23 cellular contexts compared by ENCODE assay signal in the genomic region with DNA sequence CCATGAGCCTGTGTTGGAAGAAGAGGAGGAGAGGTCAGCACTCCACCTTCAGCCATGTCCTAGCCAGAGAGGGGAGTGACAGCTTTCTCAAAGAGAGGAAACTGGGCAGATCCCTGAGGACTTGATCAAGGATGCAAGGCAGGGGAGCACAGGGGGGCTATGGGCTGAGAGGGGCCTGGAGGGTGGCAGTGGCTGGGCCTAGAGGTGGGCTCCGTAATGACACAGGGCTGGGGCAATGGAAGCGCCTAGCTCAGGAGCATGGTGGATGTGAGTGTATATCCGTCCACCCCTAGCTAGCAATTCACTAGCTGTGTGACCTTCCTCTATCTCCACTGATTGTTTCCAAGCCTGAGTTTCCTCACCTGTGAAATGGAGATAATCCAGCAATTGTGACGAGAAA. TPM values are rescaled to one million over a fixed set of nuclear protein-coding genes. Genes with fewer than 3 reads are reported as not detected.
DNase-seq lines count a peak whose midpoint lies in the region; ATAC-seq, FAIRE-seq and TF ChIP-seq lines count a peak whose summit lies in the region.
"Had no signal": no experiment of that assay in that cellular context is flagged by ENCODE, and none has a peak within 500 bp of the region (broad histone marks: within the 10 kb centered on the region; RNA-seq: fewer than 3 reads in every experiment).

No MANE protein-coding gene starts in this region.

- H3K4me3 Mint-ChIP-seq in GM23338 (no peak overlapping the region), progenitor cell of endocrine pancreas (ENCODE audit: low read depth) (no peak overlapping the region), neural progenitor cell (no peak overlapping the region)
- H3K4me3 Mint-ChIP-seq: activated naive CD4-positive, alpha-beta T cell treated with anti-CD3 and anti-CD28 coated beads for 36 hours had no signal

- no peaks in the 10 kb centered on the region for H3F3A ChIP-seq in GM23338 (replicated peaks; ENCODE audit: low read depth)
- no peaks in the 10 kb centered on the region for H3F3A ChIP-seq in neural progenitor cell (ENCODE audit: low read depth)

- H3K4me1 ChIP-seq in BLaER1 treated with 17β-estradiol and CSF1 and Interleukin-3, amounts not matched to agents 10 nM and 100 nM = peaks cover 7 to 16% (median 15%) of the 10 kb centered on the region in 10 experiments; a peak in 19 of 20 replicates
- H3K4me1 ChIP-seq in GM23338 (ENCODE audit: insufficient read depth) (no peaks in the 10 kb centered on the region), H1 (replicated peaks in 1 of 4; ENCODE audit: control insufficient read depth in 3 of 4, insufficient read depth in 4 of 4, low read length in 3 of 4) (peaks cover 0 to 3% (median 2%) of the 10 kb centered on the region in 4 experiments; a peak in 2 of 7 replicates), neural progenitor cell (no peaks in the 10 kb centered on the region)
- H3K4me1 ChIP-seq: uterus had no signal

- H3K56ac ChIP-seq in H1 (replicated peaks; ENCODE audit: insufficient read length, low read depth, low read length) = no peak overlapping the region

- no peak overlapping the region for H3K23ac ChIP-seq in H1 (ENCODE audit: insufficient read length)

- TF ChIP-seq POLR2A in H1 (IDR thresholded peaks at IDR 0.05; ENCODE audit: control extremely low read depth in 1 of 2, low read depth in 2 of 2, low read length in 2 of 2) = no peak

- CTCF ChIA-PET in H1 (lab: Charles Lee; ENCODE audit: partially characterized antibody) = interaction anchor here (1.0 to 8.2 kb wide), 12 partner anchors 10 to 319 kb away, joined by 3 to 75 read pairs (median 4); a partner anchor contains a TSS

- no peak overlapping the region for H3K18ac ChIP-seq in H1 (ENCODE audit: extremely low read depth, low read length)

- H2BK20ac ChIP-seq in H1 (ENCODE audit: low read length) = no peak overlapping the region

- H3K9me2 ChIP-seq in GM23338 (ENCODE audit: insufficient read depth) = no peaks in the 10 kb centered on the region

- H3K4me1 Mint-ChIP-seq in GM23338 = peaks cover 12% of the 10 kb centered on the region; the same call in 2 of the 3 replicates
- H3K4me1 Mint-ChIP-seq in progenitor cell of endocrine pancreas (ENCODE audit: low read depth) = peaks cover 16% of the 10 kb centered on the region
- peaks cover 13% of the 10 kb centered on the region for H3K4me1 Mint-ChIP-seq in neural progenitor cell

- H3K9me3 ChIP-seq in BLaER1 treated with 17β-estradiol and CSF1 and Interleukin-3, amounts not matched to agents 10 nM and 100 nM (replicated peaks in 1 of 11) = no peaks in the 10 kb centered on the region
- H3K9me3 ChIP-seq in H1 (ENCODE audit: insufficient read depth in 2 of 2, low read depth in 1 of 2, low read length in 1 of 2) (no peaks in the 10 kb centered on the region), MG63 (no peaks in the 10 kb centered on the region), neural progenitor cell (ENCODE audit: low read depth) (no peaks in the 10 kb centered on the region)
- H3K9me3 ChIP-seq: BE2C, gastrocnemius medialis, uterus had no signal

- no peak overlapping the region for H4K91ac ChIP-seq in H1 (replicated peaks; ENCODE audit: insufficient read length, low read length)

- no peaks in the 10 kb centered on the region; the same call in 2 of the 3 replicates for H3K9me3 Mint-ChIP-seq in GM23338
- H3K9me3 Mint-ChIP-seq in progenitor cell of endocrine pancreas (ENCODE audit: low read depth) = no peaks in the 10 kb centered on the region
- H3K9me3 Mint-ChIP-seq in neural progenitor cell = no peaks in the 10 kb centered on the region
- H3K9me3 Mint-ChIP-seq: activated naive CD4-positive, alpha-beta T cell treated with anti-CD3 and anti-CD28 coated beads for 36 hours had no signal

- H2AK5ac ChIP-seq in H1 (ENCODE audit: low read depth, low read length) = no peak overlapping the region

- H3K23me2 ChIP-seq in H1 (ENCODE audit: low read depth, low read length) = no peaks in the 10 kb centered on the region; the same call in 1 of the 2 replicates

- no peaks in the 10 kb centered on the region for H4K20me1 ChIP-seq in BLaER1 treated with 17β-estradiol and CSF1 and Interleukin-3, amounts not matched to agents 10 nM and 100 nM
- no peaks in the 10 kb centered on the region for H4K20me1 ChIP-seq in GM23338 (replicated peaks; ENCODE audit: insufficient read depth)
- no peaks in the 10 kb centered on the region for H4K20me1 ChIP-seq in H1 (replicated peaks in 1 of 2; ENCODE audit: control insufficient read depth in 1 of 2, insufficient read depth in 2 of 2, low read length in 2 of 2)
- no peaks in the 10 kb centered on the region for H4K20me1 ChIP-seq in neural progenitor cell (ENCODE audit: low read depth)

- H3K36me3 Mint-ChIP-seq in GM23338 (ENCODE audit: low read depth) (no peaks in the 10 kb centered on the region), progenitor cell of endocrine pancreas (ENCODE audit: insufficient read depth) (no peaks in the 10 kb centered on the region), neural progenitor cell (no peaks in the 10 kb centered on the region)

- H4K5ac ChIP-seq in H1 (ENCODE audit: insufficient read length, low read depth, low read length) = no peak overlapping the region

- H2BK5ac ChIP-seq in H1 (ENCODE audit: low read depth, low read length) = no peak overlapping the region

- FAIRE-seq in H1 (lab: Jason Lieb, UNC) = no peak
- FAIRE-seq: TTC549 had no signal

- no peak overlapping the region for H3K27ac ChIP-seq in BLaER1 treated with 17β-estradiol and CSF1 and Interleukin-3, amounts not matched to agents 10 nM and 100 nM
- H3K27ac ChIP-seq in GM23338 (ENCODE audit: low read depth) (no peak overlapping the region), H1 (ENCODE audit: low read depth, low read length) (no peak overlapping the region), neural progenitor cell (no peak overlapping the region)
- H3K27ac ChIP-seq: gastrocnemius medialis, uterus had no signal

- no peak for TF ChIP-seq EP300 in H1 (IDR thresholded peaks at IDR 0.05; ENCODE audit: borderline replicate concordance in 1 of 2, low read depth in 2 of 2, low read length in 2 of 2)

- TF ChIP-seq RAD21 in H1 (IDR thresholded peaks at IDR 0.05 in 1 of 2, conservative IDR thresholded peaks at IDR 0.05 in 1 of 2; ENCODE audit: low read depth in 2 of 2, low read length in 2 of 2) = no peak

- DNase-seq in GM23338 (ENCODE audit: low spot score) = no peak
- peak in 1 of 2 experiments; percentile 31 for DNase-seq in H1 (ENCODE audit: low read depth in 1 of 2, low spot score in 2 of 2)
- no peak for DNase-seq in progenitor cell of endocrine pancreas (ENCODE audit: low spot score, unreplicated experiment)
- no peak for DNase-seq in MG63
- no peak for DNase-seq in stimulated activated CD4-positive, alpha-beta T cell treated with anti-CD3 and anti-CD28 coated beads, Interleukin-1b, Interleukin-23, amount 100 ng/mL, for 48 hours
- no peak for DNase-seq in neural progenitor cell (ENCODE audit: low spot score)
- DNase-seq: activated CD4-positive, alpha-beta T cell treated with anti-CD3 and anti-CD28 coated beads for 48 hours; activated naive CD4-positive, alpha-beta T cell treated with anti-CD3 and anti-CD28 coated beads for 36 hours; BE2C; dermis blood vessel endothelial cell; DMS 273 treated with DMSO at 0.1 percent for 48 hours; erythroblast; gastrocnemius medialis; Kasumi-1; left cardiac atrium; NCI-H1417; NCI-H2171; occipital lobe; PC-3; stimulated activated CD4-positive, alpha-beta T cell treated with anti-CD3 and anti-CD28 coated beads, Interleukin-2, amount 100 ng/mL, for 24 hours; uterus had no signal

- no peaks in the 10 kb centered on the region for H3K79me1 ChIP-seq in H1 (ENCODE audit: low read depth, low read length)

- no peak overlapping the region for H2BK15ac ChIP-seq in H1 (ENCODE audit: low read length)

- no peaks in the 10 kb centered on the region for H3K36me3 ChIP-seq in BLaER1 treated with 17β-estradiol and CSF1 and Interleukin-3, amounts not matched to agents 10 nM and 100 nM
- H3K36me3 ChIP-seq in GM23338 (ENCODE audit: insufficient read depth) (no peaks in the 10 kb centered on the region), H1 (ENCODE audit: control insufficient read depth in 2 of 4, insufficient read depth in 4 of 4, low read length in 3 of 4) (no peaks in the 10 kb centered on the region), MG63 (no peaks in the 10 kb centered on the region), neural progenitor cell (no peaks in the 10 kb centered on the region)
- H3K36me3 ChIP-seq: BE2C, gastrocnemius medialis, uterus had no signal

- ATAC-seq in GM23338 = no peak

- POLR2A ChIA-PET in H1 (lab: Charles Lee; ENCODE audit: partially characterized antibody) = interaction anchor here (0.5 to 2.1 kb wide), 3 partner anchors 10 to 142 kb away, joined by 3 to 7 read pairs (median 5); a partner anchor contains a TSS

- no peak overlapping the region for H4K8ac ChIP-seq in H1 (ENCODE audit: extremely low read depth, insufficient read depth, low read length)

- H3K14ac ChIP-seq in H1 (ENCODE audit: insufficient read length) = no peak overlapping the region

- H3K27me3 Mint-ChIP-seq in GM23338 (ENCODE audit: insufficient read depth, low read depth, poor library complexity) (peaks cover 4% of the 10 kb centered on the region), progenitor cell of endocrine pancreas (peaks cover 4% of the 10 kb centered on the region), neural progenitor cell (ENCODE audit: insufficient read depth, low read depth) (peaks cover 4% of the 10 kb centered on the region)

- no peak overlapping the region for H3K4me3 ChIP-seq in BLaER1 treated with 17β-estradiol and CSF1 and Interleukin-3, amounts not matched to agents 10 nM and 100 nM
- no peak overlapping the region for H3K4me3 ChIP-seq in GM23338
- H3K4me3 ChIP-seq in H1 (ENCODE audit: extremely low read depth in 1 of 4, insufficient read depth in 2 of 4, low read depth in 3 of 4, low read length in 4 of 4) = no peak overlapping the region
- H3K4me3 ChIP-seq in MG63 = no peak overlapping the region
- no peak overlapping the region for H3K4me3 ChIP-seq in neural progenitor cell
- H3K4me3 ChIP-seq: gastrocnemius medialis, uterus had no signal

- H3K9ac ChIP-seq in BLaER1 treated with 17β-estradiol and CSF1 and Interleukin-3, amounts not matched to agents 10 nM and 100 nM = no peak overlapping the region
- no peak overlapping the region for H3K9ac ChIP-seq in H1 (replicated peaks in 1 of 4; ENCODE audit: extremely low read depth in 1 of 4, low read depth in 3 of 4, low read length in 3 of 4)
- no peak overlapping the region for H3K9ac ChIP-seq in neural progenitor cell

- H2BK120ac ChIP-seq in H1 (replicated peaks; ENCODE audit: low read depth, low read length) = no peak overlapping the region

- H3K27ac Mint-ChIP-seq in GM23338 = no peak overlapping the region
- peak overlapping the region; percentile 16 for H3K27ac Mint-ChIP-seq in progenitor cell of endocrine pancreas
- no peak overlapping the region for H3K27ac Mint-ChIP-seq in neural progenitor cell
- H3K27ac Mint-ChIP-seq: activated naive CD4-positive, alpha-beta T cell treated with anti-CD3 and anti-CD28 coated beads for 36 hours had no signal

- H3K79me2 ChIP-seq in GM23338 (replicated peaks; ENCODE audit: insufficient read depth) = no peaks in the 10 kb centered on the region
- H3K79me2 ChIP-seq in H1 (ENCODE audit: control insufficient read depth in 1 of 2, insufficient read depth in 2 of 2, low read length in 2 of 2) = no peaks in the 10 kb centered on the region
- H3K79me2 ChIP-seq in neural progenitor cell (ENCODE audit: low read depth) = no peaks in the 10 kb centered on the region

- no peaks in the 10 kb centered on the region for H3K27me3 ChIP-seq in BLaER1 treated with 17β-estradiol and CSF1 and Interleukin-3, amounts not matched to agents 10 nM and 100 nM
- no peaks in the 10 kb centered on the region for H3K27me3 ChIP-seq in GM23338 (ENCODE audit: insufficient read depth)
- no peaks in the 10 kb centered on the region for H3K27me3 ChIP-seq in H1 (replicated peaks in 1 of 4; ENCODE audit: control insufficient read depth in 3 of 4, extremely low read depth in 1 of 4, insufficient read depth in 3 of 4, low read length in 3 of 4)
- H3K27me3 ChIP-seq in MG63 = no peaks in the 10 kb centered on the region
- no peaks in the 10 kb centered on the region for H3K27me3 ChIP-seq in neural progenitor cell
- H3K27me3 ChIP-seq: BE2C, gastrocnemius medialis, uterus had no signal

- H2AFZ ChIP-seq in GM23338 (0 out of 2 replicates have a peak overlapping the region, but pooled peaks have one; percentile 59), H1 (ENCODE audit: low read length) (0 out of 2 replicates have a peak overlapping the region, but pooled peaks have one; percentile 17), neural progenitor cell (replicated peaks) (no peak overlapping the region)

- no peak overlapping the region for H3K4ac ChIP-seq in H1 (replicated peaks; ENCODE audit: insufficient read length, low read depth, low read length)

- H2BK12ac ChIP-seq in H1 (ENCODE audit: low read depth, low read length) = no peak overlapping the region

- WGBS in H1 (ENCODE audit: extremely low coverage in 1 of 2, insufficient coverage in 1 of 2, insufficient read length in 1 of 2, insufficient replicate concordance in 2 of 2, low coverage in 1 of 2, low lambda C conversion rate in 2 of 2, missing lambda C conversion rate in 1 of 2), 2 experiments = 94% methylated on average over 4 of the region's 4 CpGs; no CpG with 5 or more reads in 1 of the 2 experiments

- no peak for TF ChIP-seq CTCF in GM23338 (conservative IDR thresholded peaks at IDR 0.05; ENCODE audit: low read depth in 2 of 2)
- no peak for TF ChIP-seq CTCF in H1 (IDR thresholded peaks at IDR 0.05; ENCODE audit: control extremely low read depth in 1 of 3, insufficient read depth in 1 of 3, low read depth in 1 of 3, low read length in 3 of 3)
- TF ChIP-seq CTCF in progenitor cell of endocrine pancreas (IDR thresholded peaks at IDR 0.05; ENCODE audit: unreplicated experiment) = no peak
- no peak for TF ChIP-seq CTCF in neural progenitor cell (IDR thresholded peaks at IDR 0.05)

- H3K4me2 ChIP-seq in BLaER1 treated with 17β-estradiol and CSF1 and Interleukin-3, amounts not matched to agents 10 nM and 100 nM = peak overlapping the region in 8 of 11 experiments; percentile 27 to 61 (median 51); a peak in 15 of 22 replicates
- H3K4me2 ChIP-seq in GM23338 (no peak overlapping the region), H1 (ENCODE audit: insufficient read depth in 1 of 2, low read depth in 2 of 2, low read length in 2 of 2) (no peak overlapping the region), neural progenitor cell (no peak overlapping the region)

RNA-seq across cellular contexts. Expression of a gene that starts 32.6 kb away (rescaled TPM):
- 19.1 and 24.9 TPM in 2 replicates for total RNA-seq in GM23338 (2014; rRNA removed; shearing (Covaris generic))
- polyA plus RNA-seq in GM23338 (2016; fragmentation: Nextera tagmentation; extraction: Ambion mirVana) = 15.8 and 17.0 TPM in 2 replicates
- total RNA-seq in H1 (2021; fragmentation: NEBNext Ultra II Directional; extraction: Animal tissue kit (Norgen Biotek cat#: 25700)) = 19.7 and 22.9 TPM in 2 replicates
- polyA plus RNA-seq in H1 (2011; rRNA removed) = 6.9 and 8.4 TPM in 2 replicates
- polyA plus RNA-seq in H1 (2011; cell fraction: cytosol; rRNA removed) = 15.0 TPM
- polyA plus RNA-seq in H1 (2011; cell fraction: nucleus; rRNA removed) = 5.8 TPM
- polyA plus RNA-seq in H1 (2012, experiment 1 of 2) = 17.6 to 25.2 TPM (median 19.4 TPM) in 4 replicates
- 1.6 TPM for polyA plus RNA-seq in H1 (2012, experiment 2 of 2)
- 11.2 TPM for polyA plus RNA-seq in H1 (2013, experiment 1 of 2)
- 11.3 TPM for polyA plus RNA-seq in H1 (2013, experiment 2 of 2)
- polyA minus RNA-seq in H1 (2011; rRNA and poly(A)+ RNA removed) = 15.9 and 16.6 TPM in 2 replicates
- polyA minus RNA-seq in H1 (2011; cell fraction: cytosol; rRNA and poly(A)+ RNA removed) = 15.5 TPM
- polyA minus RNA-seq in H1 (2011; cell fraction: nucleus; rRNA and poly(A)+ RNA removed) = 11.2 TPM
- 17.6 and 20.8 TPM in 2 replicates for total RNA-seq in progenitor cell of endocrine pancreas
- 42.1 and 56.8 TPM in 2 replicates for total RNA-seq in MG63 (2014; rRNA removed; shearing (Covaris generic); ENCODE audit: low replicate concordance)
- 56.0 and 93.3 TPM in 2 replicates for total RNA-seq in neural progenitor cell (ENCODE audit: low replicate concordance)
- total RNA-seq: gastrocnemius medialis had no signal

Comparison
In these comparisons a context has a peak if more than half of its experiments do, and no peak if none do; other contexts are left out.
1. H3K4me2 ChIP-seq: peak in BLaER1 treated with 17β-estradiol and CSF1 and Interleukin-3, amounts not matched to agents 10 nM and 100 nM (8 of 11); none in GM23338 (single experiment), H1 (0 of 2) and neural progenitor cell (single experiment).